22 cellular contexts compared by ENCODE assay signal in genomic region chr11:47869548-47870393, GRCh38. TPM values are rescaled to one million over a fixed set of nuclear protein-coding genes. Genes with fewer than 3 reads are reported as not detected.
DNase-seq lines count a peak whose midpoint lies in the region; ATAC-seq and TF ChIP-seq lines count a peak whose summit lies in the region.
"Had no signal": no experiment of that assay in that cellular context is flagged by ENCODE, and none has a peak within 500 bp of the region (broad histone marks: within the 10 kb centered on the region; RNA-seq: fewer than 3 reads in every experiment).

No MANE protein-coding gene starts in this region.

- no peak overlapping the region for H3K4me2 ChIP-seq in OCI-LY3 (ENCODE audit: low read length)

- TF ChIP-seq EP300 in esophagus muscularis mucosa (IDR thresholded peaks at IDR 0.05) (no peak), sigmoid colon (IDR thresholded peaks at IDR 0.05) (no peak)

- H3K79me2 ChIP-seq in OCI-LY3 (ENCODE audit: low read length) = no peaks in the 10 kb centered on the region

- H3K9me3 ChIP-seq in OCI-LY3 (ENCODE audit: insufficient read depth, low read length) (peaks cover 2% of the 10 kb centered on the region; the same call in 1 of the 2 replicates), esophagus muscularis mucosa (no peaks in the 10 kb centered on the region), sigmoid colon (no peaks in the 10 kb centered on the region)
- H3K9me3 ChIP-seq: gastrocnemius medialis, transverse colon had no signal

- H3K27ac ChIP-seq in OCI-LY3 (ENCODE audit: low read length) (peak overlapping the region; percentile 3; the same call in 1 of the 2 replicates), esophagus muscularis mucosa (replicated peaks in 1 of 4) (peak overlapping the region in 3 of 4 donors; percentile 9 to 54 (median 33)), sigmoid colon (peak overlapping the region; percentile 3 to 37 (median 14))
- H3K27ac ChIP-seq: gastrocnemius medialis, WERI-Rb-1 had no signal

- peak; percentile 22 for DNase-seq in GM03348 (ENCODE audit: low spot score)
- DNase-seq in esophagus muscularis mucosa (ENCODE audit: extremely low spot score) = no peak
- no peak for DNase-seq in sigmoid colon
- DNase-seq in G401 (ENCODE audit: low spot score) = no peak
- DNase-seq: activated CD8-positive, alpha-beta memory T cell treated with anti-CD3 and anti-CD28 coated beads, Interleukin-2, amount 10 ng/mL, durations not matched to agents 7 days and 5 days; activated naive CD4-positive, alpha-beta T cell treated with Interleukin-2 at 50 U/mL for 16 hours; CD4-positive, alpha-beta memory T cell; effector CD4-positive, alpha-beta T cell; gastrocnemius medialis; immature natural killer cell; midbrain; NCI-H1092 treated with DMSO at 0.1 percent for 48 hours; NK-92 treated with Interleukin-12 subunit alpha and Interleukin-12 subunit beta, amount 100 ng/mL, for 24 hours; posterior cingulate gyrus; stimulated activated CD4-positive, alpha-beta T cell treated with anti-CD3 and anti-CD28 coated beads, Interleukin-1b, Interleukin-23, amount 100 ng/mL, for 48 hours; transverse colon; WERI-Rb-1 had no signal

- H3K4me3 ChIP-seq in OCI-LY3 (ENCODE audit: low read length) (no peak overlapping the region), esophagus muscularis mucosa (no peak overlapping the region), sigmoid colon (no peak overlapping the region)
- H3K4me3 ChIP-seq: gastrocnemius medialis, transverse colon had no signal

- H4K20me1 ChIP-seq in OCI-LY3 (ENCODE audit: insufficient read depth, low read length) = no peaks in the 10 kb centered on the region

- H3K27me3 ChIP-seq in OCI-LY3 (ENCODE audit: low read depth, low read length) (no peaks in the 10 kb centered on the region), esophagus muscularis mucosa (peaks cover 0 to 6% (median 0%) of the 10 kb centered on the region in 4 donors), sigmoid colon (no peaks in the 10 kb centered on the region)
- H3K27me3 ChIP-seq: gastrocnemius medialis, transverse colon had no signal

- no peak overlapping the region for H3K9ac ChIP-seq in OCI-LY3 (ENCODE audit: low read length)

- H2AFZ ChIP-seq in OCI-LY3 (ENCODE audit: low read depth, low read length) = no peak overlapping the region

- H3K4me1 ChIP-seq in OCI-LY3 (ENCODE audit: low read length) = peaks cover 37% of the 10 kb centered on the region
- H3K4me1 ChIP-seq in esophagus muscularis mucosa = peaks cover 0 to 12% (median 0%) of the 10 kb centered on the region in 4 donors
- no peaks in the 10 kb centered on the region for H3K4me1 ChIP-seq in sigmoid colon

- 70% methylated on average over 2 of the region's 2 CpGs for WGBS in esophagus muscularis mucosa
- 25 to 67% methylated on average over 2 of the region's 2 CpGs for WGBS in sigmoid colon, 2 donors

- H3K36me3 ChIP-seq in OCI-LY3 (replicated peaks; ENCODE audit: low read depth, low read length) = peaks cover 4% of the 10 kb centered on the region
- no peaks in the 10 kb centered on the region for H3K36me3 ChIP-seq in esophagus muscularis mucosa
- H3K36me3 ChIP-seq in sigmoid colon = no peaks in the 10 kb centered on the region
- H3K36me3 ChIP-seq: gastrocnemius medialis, transverse colon, WERI-Rb-1 had no signal

- no peak for TF ChIP-seq POLR2A in esophagus muscularis mucosa (IDR thresholded peaks at IDR 0.05; ENCODE audit: low read depth)
- no peak for TF ChIP-seq POLR2A in sigmoid colon (IDR thresholded peaks at IDR 0.05)

- intact Hi-C loops in esophagus muscularis mucosa (cut with DNase I) (no loop called here), sigmoid colon (cut with DNase I) (no loop called here)

- ATAC-seq in GM21529 (IDR thresholded peaks at IDR 0.05; ENCODE audit: unreplicated experiment) (no peak), GM18502 (IDR thresholded peaks at IDR 0.05; ENCODE audit: poor library complexity, unreplicated experiment) (no peak), HG03342 (IDR thresholded peaks at IDR 0.05; ENCODE audit: unreplicated experiment) (no peak)
- ATAC-seq: activated CD8-positive, alpha-beta memory T cell treated with anti-CD3 and anti-CD28 coated beads, Interleukin-2, amount 10 ng/mL, durations not matched to agents 7 days and 5 days; gastrocnemius medialis; HepG2 had no signal

- in situ Hi-C loops in G401 (cut with HindIII; ENCODE audit: low sequenced_read_pairs) = no loop called here

- no peak for TF ChIP-seq CTCF in OCI-LY3 (IDR thresholded peaks at IDR 0.05; ENCODE audit: low read depth, low read length)
- no peak for TF ChIP-seq CTCF in esophagus muscularis mucosa (IDR thresholded peaks at IDR 0.05)
- TF ChIP-seq CTCF in sigmoid colon (IDR thresholded peaks at IDR 0.05) = no peak

RNA-seq across cellular contexts. Expression of gene NUP160, which starts 21.6 kb away (rescaled TPM):
- 10 to 100 TPM; 18.4 to 22.7 (median 19.0) TPM for total RNA-seq in esophagus muscularis mucosa
- total RNA-seq in sigmoid colon = 10 to 100 TPM; 15.7 to 23.2 (median 20.8) TPM
- polyA plus RNA-seq in sigmoid colon = 10 to 100 TPM in 1 of 3 donors, 1 to 10 TPM in 2; 4.6 to 16.3 (median 5.4) TPM
- 38.5 and 61.9 TPM in 2 replicates for total RNA-seq in G401 (2014; rRNA removed; shearing (Covaris generic))
